Comparison of ENCODE assay signal across 7 cellular contexts in genomic region chr17:45483591-45483990, GRCh38. TPM values are rescaled to one million over a fixed set of nuclear protein-coding genes. Genes with fewer than 3 reads are reported as not detected.
DNase-seq lines count a peak whose midpoint lies in the region; ATAC-seq and TF ChIP-seq lines count a peak whose summit lies in the region.
"Not testable (repeated sequence)": the region's sequence is repeated elsewhere in the genome, so short reads cannot be mapped to it uniquely, and the experiment has no call there.

No MANE protein-coding gene starts in this region.

- H3K9me3 Mint-ChIP-seq in activated naive CD8-positive, alpha-beta T cell treated with anti-CD3 and anti-CD28 coated beads, Interleukin-2, amount 50 U/mL, for 24 hours: not testable (repeated sequence)

- H3K9me3 ChIP-seq in BLaER1 treated with 17β-estradiol and CSF1 and Interleukin-3, amounts not matched to agents 10 nM and 100 nM (replicated peaks in 1 of 11); RWPE2 (ENCODE audit: severe bottlenecking); left ventricle myocardium inferior (replicated peaks); mucosa of descending colon; spleen: not testable (repeated sequence)

- peaks cover 16% of the 10 kb centered on the region for H3K4me1 Mint-ChIP-seq in activated naive CD8-positive, alpha-beta T cell treated with anti-CD3 and anti-CD28 coated beads, Interleukin-2, amount 50 U/mL, for 24 hours

- not testable (repeated sequence) for H3K27me3 ChIP-seq in BLaER1 treated with 17β-estradiol and CSF1 and Interleukin-3, amounts not matched to agents 10 nM and 100 nM; RWPE2 (ENCODE audit: insufficient read depth, poor library complexity, severe bottlenecking); left ventricle myocardium inferior (ENCODE audit: low read depth); spleen (replicated peaks in 1 of 7)

- H3K9ac ChIP-seq in BLaER1 treated with 17β-estradiol and CSF1 and Interleukin-3, amounts not matched to agents 10 nM and 100 nM: peak overlapping the region in 3 of 11 experiments; percentile 10 to 44 (median 42); a peak in 2 of 22 replicates

- H3K4me1 ChIP-seq in BLaER1 treated with 17β-estradiol and CSF1 and Interleukin-3, amounts not matched to agents 10 nM and 100 nM: peaks cover 44 to 65% (median 53%) of the 10 kb centered on the region in 10 experiments
- H3K4me1 ChIP-seq in RWPE2 (ENCODE audit: insufficient read depth, poor library complexity, severe bottlenecking): peaks cover 16% of the 10 kb centered on the region
- peaks cover 37% of the 10 kb centered on the region for H3K4me1 ChIP-seq in left ventricle myocardium inferior
- H3K4me1 ChIP-seq in mucosa of descending colon (ENCODE audit: low read depth): peaks cover 21% of the 10 kb centered on the region
- H3K4me1 ChIP-seq in spleen: peaks cover 0 to 57% (median 21%) of the 10 kb centered on the region in 6 donors

- H3K4me2 ChIP-seq in BLaER1 treated with 17β-estradiol and CSF1 and Interleukin-3, amounts not matched to agents 10 nM and 100 nM: peak overlapping the region; percentile 53 to 75 (median 65)

- not testable (repeated sequence) for H3K36me3 Mint-ChIP-seq in activated naive CD8-positive, alpha-beta T cell treated with anti-CD3 and anti-CD28 coated beads, Interleukin-2, amount 50 U/mL, for 24 hours (ENCODE audit: low read depth)

- not testable (repeated sequence) for H3K4me3 Mint-ChIP-seq in activated naive CD8-positive, alpha-beta T cell treated with anti-CD3 and anti-CD28 coated beads, Interleukin-2, amount 50 U/mL, for 24 hours

- TF ChIP-seq POLR2A in spleen (IDR thresholded peaks at IDR 0.05): not testable (repeated sequence)

- not testable (repeated sequence) for ATAC-seq in RWPE2 (ENCODE audit: low read depth); activated naive CD8-positive, alpha-beta T cell treated with anti-CD3 and anti-CD28 coated beads, Interleukin-2, amount 50 U/mL, for 24 hours
- ATAC-seq in mucosa of descending colon: peak; percentile 78

- not testable (repeated sequence) for H3K4me3 ChIP-seq in BLaER1 treated with 17β-estradiol and CSF1 and Interleukin-3, amounts not matched to agents 10 nM and 100 nM; RWPE2 (ENCODE audit: severe bottlenecking); left ventricle myocardium inferior; mucosa of descending colon; spleen

- peaks cover 0 to 20% (median 11%) of the 10 kb centered on the region in 11 experiments; a peak in 13 of 22 replicates for H3K36me3 ChIP-seq in BLaER1 treated with 17β-estradiol and CSF1 and Interleukin-3, amounts not matched to agents 10 nM and 100 nM
- not testable (repeated sequence) for H3K36me3 ChIP-seq in RWPE2 (ENCODE audit: low read depth); left ventricle myocardium inferior; mucosa of descending colon (ENCODE audit: low read depth)
- H3K36me3 ChIP-seq in spleen: peaks cover 0 to 39% (median 0%) of the 10 kb centered on the region in 6 donors

- peak overlapping the region in 8 of 11 experiments; percentile 11 to 67 (median 48); a peak in 13 of 22 replicates for H3K27ac ChIP-seq in BLaER1 treated with 17β-estradiol and CSF1 and Interleukin-3, amounts not matched to agents 10 nM and 100 nM
- H3K27ac ChIP-seq in RWPE2 (ENCODE audit: poor library complexity, severe bottlenecking) (peak overlapping the region; percentile 39), epithelial cell of prostate (peak overlapping the region; percentile 83), left ventricle myocardium inferior (replicated peaks) (peak overlapping the region; percentile 34), spleen (peak overlapping the region in 4 of 8 donors; percentile 15 to 58 (median 24))

- intact Hi-C loops in left ventricle myocardium inferior (cut with micrococcal nuclease); mucosa of descending colon (cut with DNase I, micrococcal nuclease); spleen (cut with DNase I; ENCODE audit: low total_unique reads): not testable (repeated sequence)

- not testable (repeated sequence) for TF ChIP-seq CTCF in RWPE2 (IDR thresholded peaks at IDR 0.05; ENCODE audit: poor library complexity, severe bottlenecking); left ventricle myocardium inferior (IDR thresholded peaks at IDR 0.05; ENCODE audit: borderline replicate concordance); mucosa of descending colon (IDR thresholded peaks at IDR 0.05); spleen (IDR thresholded peaks at IDR 0.05 in 8 of 11, conservative IDR thresholded peaks at IDR 0.05 in 3 of 11)

- H3K27me3 Mint-ChIP-seq in activated naive CD8-positive, alpha-beta T cell treated with anti-CD3 and anti-CD28 coated beads, Interleukin-2, amount 50 U/mL, for 24 hours: not testable (repeated sequence)

- H3K27ac Mint-ChIP-seq in activated naive CD8-positive, alpha-beta T cell treated with anti-CD3 and anti-CD28 coated beads, Interleukin-2, amount 50 U/mL, for 24 hours: peak overlapping the region; percentile 7

- peaks cover 0 to 60% (median 0%) of the 10 kb centered on the region in 11 experiments; a peak in 5 of 22 replicates for H4K20me1 ChIP-seq in BLaER1 treated with 17β-estradiol and CSF1 and Interleukin-3, amounts not matched to agents 10 nM and 100 nM

- WGBS in spleen, 5 donors: 32 to 66% (median 47%) methylated on average over 1 to 4 of the region's 4 CpGs

- DNase-seq in RWPE2 (ENCODE audit: low spot score); activated naive CD8-positive, alpha-beta T cell treated with anti-CD3 and anti-CD28 coated beads, Interleukin-2, amount 50 U/mL, for 24 hours; epithelial cell of prostate (ENCODE audit: low read depth, low spot score); left ventricle myocardium inferior: not testable (repeated sequence)
- DNase-seq in mucosa of descending colon: peak in 1 of 3 donors; percentile 33
- peak; percentile 21 for DNase-seq in spleen

RNA-seq across cellular contexts. Expression of gene PLEKHM1, which starts 6.9 kb away (rescaled TPM):
- total RNA-seq in left ventricle myocardium inferior (27.3 TPM), mucosa of descending colon (10 to 100 TPM; 59.1 to 71.3 (median 68.7) TPM), spleen (100 to 1,000 TPM in 3 of 7 donors, 10 to 100 TPM in 4; 66.1 to 121 (median 84.9) TPM)
- polyA plus RNA-seq in spleen: 10 to 100 TPM in 2 of 3 donors, 1 to 10 TPM in 1; 7.4 to 19.3 (median 12.4) TPM

RNA-seq across cellular contexts. Expression of gene ARHGAP27, which starts 50.9 kb away (rescaled TPM):
- total RNA-seq in left ventricle myocardium inferior (15.1 TPM), mucosa of descending colon (100 to 1,000 TPM in 2 of 3 donors, 10 to 100 TPM in 1; 88.7 to 199 (median 165) TPM), spleen (100 to 1,000 TPM in 6 of 7 donors, 10 to 100 TPM in 1; 97.8 to 151 (median 129) TPM)
- 100 to 1,000 TPM in 1 of 3 donors, 10 to 100 TPM in 2; 43.6 to 103 (median 73.1) TPM for polyA plus RNA-seq in spleen
